21 cellular contexts compared by ENCODE assay signal in genomic region chr7:73968511-73968910, GRCh38. TPM values are rescaled to one million over a fixed set of nuclear protein-coding genes. Genes with fewer than 3 reads are reported as not detected.
"Had no signal": no experiment of that assay in that cellular context is flagged by ENCODE, and none has a peak within 500 bp of the region (broad histone marks: within the 10 kb centered on the region; RNA-seq: fewer than 3 reads in every experiment).

No MANE protein-coding gene starts in this region.

- H3K9me3 ChIP-seq: uterus had no signal

- FAIRE-seq: frontal cortex, small intestine had no signal

- H3K36me3 ChIP-seq: heart left ventricle, left ventricle myocardium inferior, transverse colon, uterus, WERI-Rb-1 had no signal

- ATAC-seq: heart left ventricle, psoas muscle, right cardiac atrium had no signal

- H3K27me3 Mint-ChIP-seq: activated naive CD8-positive, alpha-beta T cell treated with anti-CD3 and anti-CD28 coated beads for 36 hours had no signal

- H3K27ac ChIP-seq: heart left ventricle, left ventricle myocardium inferior, psoas muscle, transverse colon, uterus, WERI-Rb-1 had no signal

- DNase-seq: activated CD4-positive, alpha-beta T cell treated with anti-CD3 and anti-CD28 coated beads for 1 hour; activated naive CD8-positive, alpha-beta T cell treated with anti-CD3 and anti-CD28 coated beads for 36 hours; activated T-cell treated with anti-CD3 and anti-CD28 coated beads for 4 hours; kidney glomerular epithelial cell; left ventricle myocardium inferior; small intestine; stimulated activated CD4-positive, alpha-beta T cell treated with anti-CD3 and anti-CD28 coated beads, Interleukin-15, amount 100 ng/mL, for 24 hours; stimulated activated CD4-positive, alpha-beta T cell treated with anti-CD3 and anti-CD28 coated beads, Interleukin-2, amount 100 ng/mL, for 48 hours; T-helper 2 cell; transverse colon; uterus; WERI-Rb-1 had no signal

- H3K4me3 Mint-ChIP-seq: activated naive CD8-positive, alpha-beta T cell treated with anti-CD3 and anti-CD28 coated beads for 36 hours; activated T-helper 1 cell treated with anti-CD3 and anti-CD28 coated beads, Interleukin-12 subunit alpha, Interleukin-12 subunit beta, Interleukin-2, Interleukin-4 antibody, amounts not matched to agents 30 ng/mL and 10 ng/mL and 1 ng/mL, durations not matched to agents 14 hours and 24 hours and 36 hours; central memory CD8-positive, alpha-beta T cell; stimulated activated naive CD8-positive, alpha-beta T cell treated with anti-CD3 and anti-CD28 coated beads, Interleukin-15, Interleukin-2, amounts not matched to agents 100 ng/mL and 50 ng/mL, for 24 hours had no signal

- H3K27ac Mint-ChIP-seq: activated naive CD8-positive, alpha-beta T cell treated with anti-CD3 and anti-CD28 coated beads for 36 hours; activated T-helper 1 cell treated with anti-CD3 and anti-CD28 coated beads, Interleukin-12 subunit alpha, Interleukin-12 subunit beta, Interleukin-2, Interleukin-4 antibody, amounts not matched to agents 30 ng/mL and 10 ng/mL and 1 ng/mL, durations not matched to agents 14 hours and 24 hours and 36 hours; stimulated activated naive CD8-positive, alpha-beta T cell treated with anti-CD3 and anti-CD28 coated beads, Interleukin-15, Interleukin-2, amounts not matched to agents 100 ng/mL and 50 ng/mL, for 24 hours had no signal

- H3K36me3 Mint-ChIP-seq: activated naive CD8-positive, alpha-beta T cell treated with anti-CD3 and anti-CD28 coated beads for 36 hours had no signal

- H3K4me1 Mint-ChIP-seq: central memory CD8-positive, alpha-beta T cell had no signal

- H3K4me1 ChIP-seq: heart left ventricle, left ventricle myocardium inferior, psoas muscle, transverse colon, uterus had no signal

- H3K4me3 ChIP-seq: coronary artery, heart left ventricle, left ventricle myocardium inferior, psoas muscle, transverse colon, uterus had no signal

- H3K27me3 ChIP-seq: transverse colon, uterus had no signal

RNA-seq across cellular contexts. Expression of gene ELN, which starts 59.5 kb away (rescaled TPM):
- total RNA-seq: activated naive CD8-positive, alpha-beta T cell treated with anti-CD3 and anti-CD28 coated beads for 36 hours; activated T-helper 1 cell treated with anti-CD3 and anti-CD28 coated beads, Interleukin-12 subunit alpha, Interleukin-12 subunit beta, Interleukin-2, Interleukin-4 antibody, amounts not matched to agents 30 ng/mL and 10 ng/mL and 1 ng/mL, durations not matched to agents 14 hours and 24 hours and 36 hours had no signal
- polyA plus RNA-seq: neural cell had no signal
